In the genomic region with DNA sequence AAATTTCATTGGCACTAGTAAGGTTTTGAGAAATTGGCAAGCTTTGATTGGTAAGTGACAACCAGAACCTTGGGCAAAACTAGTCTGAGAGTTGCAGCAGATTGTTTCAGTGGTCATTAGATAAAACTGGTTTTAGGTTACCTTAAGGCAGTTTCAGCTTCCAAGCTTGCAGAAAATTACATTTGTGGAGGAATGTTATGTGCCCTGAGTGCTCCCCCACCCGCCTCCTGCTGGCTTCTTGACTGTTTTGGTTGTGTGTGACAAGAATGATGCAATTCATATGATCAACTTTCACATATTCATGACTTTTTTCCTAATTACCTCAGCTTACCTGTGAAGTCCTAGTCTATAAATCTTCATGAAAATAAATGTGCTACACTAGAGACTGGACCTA, we compare ENCODE assay signal across 12 cellular contexts.
DNase-seq lines count a peak whose midpoint lies in the region; ATAC-seq and TF ChIP-seq lines count a peak whose summit lies in the region.
"Had no signal": no experiment of that assay in that cellular context is flagged by ENCODE, and none has a peak within 500 bp of the region (broad histone marks: within the 10 kb centered on the region; RNA-seq: fewer than 3 reads in every experiment).

No MANE protein-coding gene starts in this region.

- H3K4me1 ChIP-seq in hepatocyte (ENCODE audit: insufficient read depth), result peaks cover 27% of the 10 kb centered on the region
- H3K4me1 ChIP-seq: tibial artery had no signal

- peak overlapping the region; percentile 5 for H3K27ac ChIP-seq in hepatocyte
- H3K27ac ChIP-seq: HL-60, tibial artery had no signal

- H3K27ac Mint-ChIP-seq in activated naive CD4-positive, alpha-beta T cell treated with anti-CD3 and anti-CD28 coated beads, Interleukin-2, amount 50 U/mL, for 72 hours, result no peak overlapping the region
- H3K27ac Mint-ChIP-seq: CD4-positive, alpha-beta T cell had no signal

- H3K79me2 ChIP-seq in hepatocyte, result no peaks in the 10 kb centered on the region

- no peaks in the 10 kb centered on the region for H3K27me3 ChIP-seq in hepatocyte
- H3K27me3 ChIP-seq: tibial artery had no signal

- H3K9me3 Mint-ChIP-seq in activated naive CD4-positive, alpha-beta T cell treated with anti-CD3 and anti-CD28 coated beads, Interleukin-2, amount 50 U/mL, for 72 hours, result peaks cover 3 to 4% of the 10 kb centered on the region in 2 donors
- H3K9me3 Mint-ChIP-seq: CD4-positive, alpha-beta T cell had no signal

- 7% methylated on average over 1 of the region's 1 CpG for WGBS in hepatocyte (ENCODE audit: low lambda C conversion rate, missing lambda C conversion rate)

- no peaks in the 10 kb centered on the region for H3K36me3 ChIP-seq in hepatocyte (replicated peaks; ENCODE audit: insufficient read depth, low read depth)
- H3K36me3 ChIP-seq: tibial artery had no signal

- DNase-seq in hepatocyte (ENCODE audit: low spot score) (no peak), midbrain (lab: John Stamatoyannopoulos, UW) (no peak)
- DNase-seq in central memory CD4-positive, alpha-beta T cell, result no peak
- no peak for DNase-seq in activated naive CD4-positive, alpha-beta T cell treated with anti-CD3 and anti-CD28 coated beads, Interleukin-2, amount 50 U/mL, for 72 hours (ENCODE audit: low spot score in 2 of 2)
- DNase-seq: CD4-positive, alpha-beta T cell; Right ventricle myocardium superior; tibial artery had no signal

- no peak overlapping the region for H3K4me3 ChIP-seq in hepatocyte
- H3K4me3 ChIP-seq: tibial artery had no signal

- no peaks in the 10 kb centered on the region for H4K20me1 ChIP-seq in hepatocyte (ENCODE audit: insufficient read depth, poor library complexity, severe bottlenecking)

- H3K9me2 ChIP-seq in hepatocyte (replicated peaks; ENCODE audit: insufficient read depth), result no peaks in the 10 kb centered on the region

- ATAC-seq in GM19035 (IDR thresholded peaks at IDR 0.05; ENCODE audit: unreplicated experiment) (peak; percentile 19), GM21825 (IDR thresholded peaks at IDR 0.05; ENCODE audit: unreplicated experiment) (peak; percentile 18), HG03196 (IDR thresholded peaks at IDR 0.05; ENCODE audit: unreplicated experiment) (peak; percentile 20), HG03097 (IDR thresholded peaks at IDR 0.05; ENCODE audit: low FRiP score, unreplicated experiment) (no peak)
- ATAC-seq in activated naive CD4-positive, alpha-beta T cell treated with anti-CD3 and anti-CD28 coated beads, Interleukin-2, amount 50 U/mL, for 72 hours, result no peak

- no peak overlapping the region for H3K4me2 ChIP-seq in hepatocyte

- H3K36me3 Mint-ChIP-seq in activated naive CD4-positive, alpha-beta T cell treated with anti-CD3 and anti-CD28 coated beads, Interleukin-2, amount 50 U/mL, for 72 hours, result no peaks in the 10 kb centered on the region

- H2AFZ ChIP-seq in hepatocyte, result no peak overlapping the region

- no peaks in the 10 kb centered on the region for H3K9me3 ChIP-seq in hepatocyte (ENCODE audit: low read depth)
- H3K9me3 ChIP-seq: tibial artery had no signal

- TF ChIP-seq CTCF in hepatocyte (IDR thresholded peaks at IDR 0.05; ENCODE audit: poor library complexity), result no peak

Comparison
In these comparisons a context has a peak if more than half of its experiments do, and no peak if none do; other contexts are left out.
1. ATAC-seq: peak in GM19035 (single experiment), GM21825 (single experiment) and HG03196 (single experiment); none in HG03097 (single experiment) and activated naive CD4-positive, alpha-beta T cell treated with anti-CD3 and anti-CD28 coated beads, Interleukin-2, amount 50 U/mL, for 72 hours (0 of 2).